ENCODE assay signal across 12 cellular contexts in genomic region chr3:47228088-47228487, GRCh38. TPM values are rescaled to one million over a fixed set of nuclear protein-coding genes. Genes with fewer than 3 reads are reported as not detected.
A peak's percentile ranks its signal among the peaks of the same experiment; 100 is the strongest.
DNase-seq lines count a peak whose midpoint lies in the region; ATAC-seq and TF ChIP-seq lines count a peak whose summit lies in the region.
"Had no signal": no experiment of that assay in that cellular context is flagged by ENCODE, and none has a peak within 500 bp of the region (broad histone marks: within the 10 kb centered on the region; RNA-seq: fewer than 3 reads in every experiment).

No MANE protein-coding gene starts in this region.

- H3K36me3 ChIP-seq in adrenal gland (replicated peaks in 1 of 2) = no peaks in the 10 kb centered on the region
- no peaks in the 10 kb centered on the region for H3K36me3 ChIP-seq in effector memory CD4-positive, alpha-beta T cell (ENCODE audit: control insufficient read depth, insufficient read depth, low read length)

- intact Hi-C loops in Right ventricle myocardium inferior (cut with DNase I) (no loop called here), cardiac septum (cut with DNase I) (no loop called here), adrenal gland (cut with DNase I) (no loop called here)

- peak overlapping the region in 3 of 5 donors; percentile 5 to 68 (median 7) for H3K27ac ChIP-seq in adrenal gland
- no peak overlapping the region for H3K27ac ChIP-seq in effector memory CD4-positive, alpha-beta T cell (ENCODE audit: insufficient read depth, low read length, poor library complexity, severe bottlenecking)

- TF ChIP-seq POLR2A in adrenal gland (IDR thresholded peaks at IDR 0.05) (no peak), GM18505 (IDR thresholded peaks at IDR 0.05; ENCODE audit: borderline replicate concordance, extremely low read depth, insufficient read depth, insufficient read length) (no peak)

- peaks cover 0 to 19% of the 10 kb centered on the region in 2 donors for H3K4me1 ChIP-seq in adrenal gland (replicated peaks in 1 of 2)
- no peaks in the 10 kb centered on the region for H3K4me1 ChIP-seq in effector memory CD4-positive, alpha-beta T cell (ENCODE audit: control insufficient read depth, insufficient read depth, low read length, poor library complexity, severe bottlenecking)

- peak overlapping the region in 1 of 4 donors; percentile 32 for H3K4me3 ChIP-seq in adrenal gland
- no peak overlapping the region for H3K4me3 ChIP-seq in effector memory CD4-positive, alpha-beta T cell (ENCODE audit: insufficient read depth, low read depth, low read length, poor library complexity, severe bottlenecking)

- TF ChIP-seq CTCF in adrenal gland (IDR thresholded peaks at IDR 0.05) = no peak

- H3K27me3 ChIP-seq in adrenal gland = no peaks in the 10 kb centered on the region
- no peaks in the 10 kb centered on the region for H3K27me3 ChIP-seq in effector memory CD4-positive, alpha-beta T cell (replicated peaks; ENCODE audit: control insufficient read depth, insufficient read depth, low read length, poor library complexity, severe bottlenecking)

- 26 to 67% (median 49%) methylated on average over 1 of the region's 1 CpG for WGBS in adrenal gland, 4 donors

- DNase-seq in Right ventricle myocardium inferior (ENCODE audit: missing footprints) (no peak), cardiac septum (ENCODE audit: low spot score) (no peak), adrenal gland (peak in 1 of 7 donors; percentile 14), HCEC 1CT (no peak)
- no peak for DNase-seq in effector memory CD4-positive, alpha-beta T cell
- DNase-seq: activated gamma-delta T cell; effector CD4-positive, alpha-beta T cell; HFFc6 had no signal

- H3K9me3 ChIP-seq in adrenal gland (replicated peaks in 1 of 3) = no peaks in the 10 kb centered on the region
- no peaks in the 10 kb centered on the region for H3K9me3 ChIP-seq in effector memory CD4-positive, alpha-beta T cell (ENCODE audit: control insufficient read depth, low read length)

- ATAC-seq in Right ventricle myocardium inferior (peak; percentile 13), HG03025 (IDR thresholded peaks at IDR 0.05; ENCODE audit: low FRiP score, unreplicated experiment) (peak; percentile 53), GM18519 (IDR thresholded peaks at IDR 0.05; ENCODE audit: low FRiP score, unreplicated experiment) (no peak), GM18505 (IDR thresholded peaks at IDR 0.05; ENCODE audit: unreplicated experiment) (no peak)
- ATAC-seq: natural killer cell treated with Interleukin-12 subunit alpha and Interleukin-12 subunit beta and Interleukin-15 and Interleukin-18, amount 100 ng/mL, for 72 hours had no signal

RNA-seq across cellular contexts. Expression of gene KIF9, which starts 54.5 kb away (rescaled TPM):
- total RNA-seq in Right ventricle myocardium inferior = 7.6 TPM
- total RNA-seq in cardiac septum = 11.7 TPM
- total RNA-seq in adrenal gland = 1 to 10 TPM; 1.1 to 9.8 (median 5.5) TPM
- 10 to 100 TPM in 1 of 3 donors, 1 to 10 TPM in 2; 3.1 to 12.8 (median 4.2) TPM for polyA plus RNA-seq in adrenal gland

RNA-seq across cellular contexts. Expression of gene KLHL18, which starts 54.7 kb away (rescaled TPM):
- total RNA-seq in Right ventricle myocardium inferior (49.8 TPM), cardiac septum (47.6 TPM), adrenal gland (10 to 100 TPM; 10.6 to 62.1 (median 32.5) TPM)
- polyA plus RNA-seq in adrenal gland = 10 to 100 TPM; 14.3 to 42.5 (median 20.9) TPM

Comparison
In these comparisons a context has a peak if more than half of its experiments do, and no peak if none do; other contexts are left out.
1. ATAC-seq: peak in Right ventricle myocardium inferior (single experiment) and HG03025 (single experiment); none in GM18519 (single experiment) and GM18505 (single experiment).